Comparison of ENCODE assay signal across 26 cellular contexts in the genomic region with DNA sequence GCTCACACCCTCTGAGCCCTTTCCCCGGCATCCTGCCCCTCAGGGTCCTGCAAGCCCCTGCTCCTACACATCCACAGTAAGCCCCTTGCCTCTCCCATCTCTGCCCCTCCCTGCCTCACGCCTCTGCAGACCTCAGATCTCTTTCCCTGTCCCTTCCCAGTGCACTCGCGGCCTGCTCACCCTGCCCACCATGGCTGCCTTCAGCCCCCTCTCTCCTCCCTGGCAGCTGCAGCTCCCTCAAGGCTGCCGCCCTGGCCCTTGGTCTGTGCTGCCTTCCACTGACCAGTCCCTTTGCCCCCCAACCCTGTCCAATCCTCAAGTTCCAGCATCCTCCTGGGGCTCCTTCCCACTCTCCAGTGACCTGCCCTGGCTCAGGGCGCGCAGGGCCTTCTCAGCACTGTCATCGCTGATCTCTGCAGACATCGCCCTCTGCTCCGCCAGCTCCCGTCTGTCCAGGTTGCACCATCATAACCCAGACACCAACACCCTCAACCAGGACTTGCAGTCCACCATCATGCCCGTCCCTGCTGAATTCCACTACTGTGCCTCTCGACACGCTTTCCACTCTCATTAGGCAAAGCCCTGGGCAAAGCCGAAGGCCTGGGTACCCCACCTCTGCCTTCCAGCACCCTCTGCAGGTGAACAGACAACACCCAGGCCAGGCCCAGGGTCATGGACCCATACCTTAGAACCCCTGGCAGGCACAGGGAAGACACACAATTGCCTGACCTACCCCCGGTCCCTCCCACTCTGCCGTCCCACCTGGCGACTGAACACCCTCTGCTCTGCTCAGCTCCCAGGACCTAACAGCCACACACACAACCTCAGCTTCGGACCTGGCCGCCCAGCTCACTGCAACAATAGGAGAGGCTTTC.
DNase-seq lines count a peak whose midpoint lies in the region; ATAC-seq and TF ChIP-seq lines count a peak whose summit lies in the region.
"Had no signal": no experiment of that assay in that cellular context is flagged by ENCODE, and none has a peak within 500 bp of the region (broad histone marks: within the 10 kb centered on the region; RNA-seq: fewer than 3 reads in every experiment).

No MANE protein-coding gene starts in this region.

- peak overlapping the region; percentile 54 for H3K18ac ChIP-seq in neuronal stem cell (ENCODE audit: low read length)

- H2BK5ac ChIP-seq in neuronal stem cell (ENCODE audit: low read length), result no peak overlapping the region

- DNase-seq in natural killer cell treated with Interleukin-12 subunit alpha and Interleukin-12 subunit beta and Interleukin-15 and Interleukin-18, amount 100 ng/mL, for 72 hours (ENCODE audit: low spot score), result peak; percentile 45
- DNase-seq in natural killer cell (no peak), chondrocyte (ENCODE audit: low spot score) (peak; percentile 74), neuronal stem cell (ENCODE audit: low spot score) (no peak), aorta (no peak), COLO829 (ENCODE audit: low spot score) (no peak), NCI-H187 (lab: John Stamatoyannopoulos, UW) (no peak)
- DNase-seq in activated T-cell treated with anti-CD3 and anti-CD28 coated beads, Interleukin-2, amount 50 U/mL, for 24 hours, result no peak
- DNase-seq: 8988T; ACHN; BE2C; Calu3; CD8-positive, alpha-beta memory T cell; DMS153; NCI-H1048; NCI-H1417; NCI-H1694; NCI-H2081 treated with DMSO at 0.1 percent for 48 hours; NCI-H2171; NCI-H226; NCI-H510A; NCI-H69; SHP77 had no signal

- H3K4ac ChIP-seq in neuronal stem cell (ENCODE audit: low read length), result no peak overlapping the region

- peak overlapping the region; percentile 23 for H3K14ac ChIP-seq in neuronal stem cell (ENCODE audit: low read length)

- no peaks in the 10 kb centered on the region for H3K36me3 ChIP-seq in neuronal stem cell (replicated peaks in 1 of 2; ENCODE audit: control insufficient read depth in 2 of 2, insufficient read depth in 2 of 2, low read length in 2 of 2)
- H3K36me3 ChIP-seq in aorta (ENCODE audit: control insufficient read depth in 1 of 2, insufficient read depth in 2 of 2, low read length in 1 of 2), result no peaks in the 10 kb centered on the region
- H3K36me3 ChIP-seq: BE2C had no signal

- no peaks in the 10 kb centered on the region for H3K36me3 Mint-ChIP-seq in natural killer cell treated with Interleukin-12 subunit alpha and Interleukin-12 subunit beta and Interleukin-15 and Interleukin-18, amount 100 ng/mL, for 72 hours
- H3K36me3 Mint-ChIP-seq in natural killer cell (no peaks in the 10 kb centered on the region), chondrocyte (ENCODE audit: low read depth) (peaks cover 2% of the 10 kb centered on the region)
- no peaks in the 10 kb centered on the region for H3K36me3 Mint-ChIP-seq in activated T-cell treated with anti-CD3 and anti-CD28 coated beads, Interleukin-2, amount 50 U/mL, for 24 hours (ENCODE audit: low read depth)
- H3K36me3 Mint-ChIP-seq: CD14-positive monocyte; CD8-positive, alpha-beta memory T cell had no signal

- no CpG with 5 or more reads among the region's 20 CpGs for WGBS in neuronal stem cell (ENCODE audit: extremely low coverage in 2 of 2, insufficient read length in 2 of 2, insufficient replicate concordance in 1 of 2), 2 donors
- 89 to 91% methylated on average over 20 of the region's 20 CpGs for WGBS in aorta, 2 donors

- TF ChIP-seq CTCF in natural killer cell (IDR thresholded peaks at IDR 0.05) (no peak), chondrocyte (IDR thresholded peaks at IDR 0.05) (no peak)

- H3K4me1 ChIP-seq in neuronal stem cell (ENCODE audit: control insufficient read depth in 2 of 2, insufficient read depth in 1 of 2, low read depth in 1 of 2, low read length in 2 of 2), result no peaks in the 10 kb centered on the region
- no peaks in the 10 kb centered on the region for H3K4me1 ChIP-seq in aorta (ENCODE audit: control insufficient read depth in 1 of 2, insufficient read depth in 2 of 2, low read length in 2 of 2)
- H3K4me1 ChIP-seq: BE2C had no signal

- peak overlapping the region; percentile 6 for H3K23ac ChIP-seq in neuronal stem cell (ENCODE audit: low read depth, low read length, poor library complexity)

- H4K8ac ChIP-seq in neuronal stem cell (ENCODE audit: low read depth, low read length), result peak overlapping the region; percentile 30

- H3K27me3 Mint-ChIP-seq in natural killer cell treated with Interleukin-12 subunit alpha and Interleukin-12 subunit beta and Interleukin-15 and Interleukin-18, amount 100 ng/mL, for 72 hours, result peaks cover 6 to 8% of the 10 kb centered on the region in 2 donors
- peaks cover 0 to 4% of the 10 kb centered on the region in 2 donors for H3K27me3 Mint-ChIP-seq in natural killer cell (ENCODE audit: low read depth in 2 of 2)
- no peaks in the 10 kb centered on the region for H3K27me3 Mint-ChIP-seq in chondrocyte (ENCODE audit: low read depth)
- H3K27me3 Mint-ChIP-seq in activated T-cell treated with anti-CD3 and anti-CD28 coated beads, Interleukin-2, amount 50 U/mL, for 24 hours, result peaks cover 4% of the 10 kb centered on the region

- H3K4me3 ChIP-seq in neuronal stem cell (ENCODE audit: low read length in 2 of 2) (no peak overlapping the region), aorta (ENCODE audit: low read length in 2 of 2) (no peak overlapping the region)

- H3K9me3 ChIP-seq in neuronal stem cell (replicated peaks in 1 of 2; ENCODE audit: control insufficient read depth in 2 of 2, insufficient read depth in 1 of 2, low read depth in 1 of 2, low read length in 2 of 2) (peaks cover 0 to 6% of the 10 kb centered on the region in 2 donors), aorta (ENCODE audit: control insufficient read depth, low read length) (peaks cover 1% of the 10 kb centered on the region)

- no peak overlapping the region for H2BK120ac ChIP-seq in neuronal stem cell (ENCODE audit: low read depth, low read length)

- H2BK15ac ChIP-seq in neuronal stem cell (ENCODE audit: low read length), result peak overlapping the region; percentile 61

- H3K4me1 Mint-ChIP-seq in natural killer cell treated with Interleukin-12 subunit alpha and Interleukin-12 subunit beta and Interleukin-15 and Interleukin-18, amount 100 ng/mL, for 72 hours (ENCODE audit: low read depth in 2 of 2), result no peaks in the 10 kb centered on the region
- H3K4me1 Mint-ChIP-seq in natural killer cell, result no peaks in the 10 kb centered on the region
- no peaks in the 10 kb centered on the region for H3K4me1 Mint-ChIP-seq in chondrocyte (ENCODE audit: low read depth)
- H3K4me1 Mint-ChIP-seq in activated T-cell treated with anti-CD3 and anti-CD28 coated beads, Interleukin-2, amount 50 U/mL, for 24 hours (ENCODE audit: low read depth), result no peaks in the 10 kb centered on the region
- H3K4me1 Mint-ChIP-seq: CD14-positive monocyte; CD8-positive, alpha-beta memory T cell had no signal

- no peak overlapping the region for H3K4me3 Mint-ChIP-seq in natural killer cell treated with Interleukin-12 subunit alpha and Interleukin-12 subunit beta and Interleukin-15 and Interleukin-18, amount 100 ng/mL, for 72 hours
- H3K4me3 Mint-ChIP-seq in natural killer cell (no peak overlapping the region), chondrocyte (ENCODE audit: unreplicated experiment) (no peak overlapping the region)
- no peak overlapping the region for H3K4me3 Mint-ChIP-seq in activated T-cell treated with anti-CD3 and anti-CD28 coated beads, Interleukin-2, amount 50 U/mL, for 24 hours
- H3K4me3 Mint-ChIP-seq: CD14-positive monocyte; CD8-positive, alpha-beta memory T cell had no signal

- H3K9me3 Mint-ChIP-seq in natural killer cell treated with Interleukin-12 subunit alpha and Interleukin-12 subunit beta and Interleukin-15 and Interleukin-18, amount 100 ng/mL, for 72 hours, result peaks cover 6% of the 10 kb centered on the region
- peaks cover 3 to 5% of the 10 kb centered on the region in 2 donors for H3K9me3 Mint-ChIP-seq in natural killer cell
- H3K9me3 Mint-ChIP-seq in chondrocyte (ENCODE audit: low read depth), result peaks cover 34% of the 10 kb centered on the region
- H3K9me3 Mint-ChIP-seq in activated T-cell treated with anti-CD3 and anti-CD28 coated beads, Interleukin-2, amount 50 U/mL, for 24 hours, result peaks cover 11% of the 10 kb centered on the region

- H3K27ac ChIP-seq in neuronal stem cell (replicated peaks; ENCODE audit: low read length), result no peak overlapping the region
- H3K27ac ChIP-seq in aorta (ENCODE audit: low read depth in 1 of 2, low read length in 2 of 2), result no peak overlapping the region
- H3K27ac ChIP-seq: KMS-11, RWPE1 had no signal

- peak in 1 of 2 donors; percentile 33 for ATAC-seq in natural killer cell treated with Interleukin-12 subunit alpha and Interleukin-12 subunit beta and Interleukin-15 and Interleukin-18, amount 100 ng/mL, for 72 hours
- no peak for ATAC-seq in natural killer cell
- ATAC-seq in aorta (ENCODE audit: low FRiP score), result peak; percentile 20

- no peaks in the 10 kb centered on the region for H3K27me3 ChIP-seq in neuronal stem cell (ENCODE audit: control insufficient read depth in 3 of 3, insufficient read depth in 3 of 3, low read depth in 1 of 3, low read length in 3 of 3)
- H3K27me3 ChIP-seq in aorta (ENCODE audit: control insufficient read depth in 1 of 2, insufficient read depth in 2 of 2, low read length in 1 of 2), result no peaks in the 10 kb centered on the region
- H3K27me3 ChIP-seq: BE2C had no signal

- H4K91ac ChIP-seq in neuronal stem cell (ENCODE audit: low read depth, low read length, poor library complexity), result no peak overlapping the region

- H3K27ac Mint-ChIP-seq in natural killer cell treated with Interleukin-12 subunit alpha and Interleukin-12 subunit beta and Interleukin-15 and Interleukin-18, amount 100 ng/mL, for 72 hours, result no peak overlapping the region
- no peak overlapping the region for H3K27ac Mint-ChIP-seq in natural killer cell
- no peak overlapping the region for H3K27ac Mint-ChIP-seq in chondrocyte (ENCODE audit: unreplicated experiment)
- H3K27ac Mint-ChIP-seq in activated T-cell treated with anti-CD3 and anti-CD28 coated beads, Interleukin-2, amount 50 U/mL, for 24 hours, result no peak overlapping the region
- H3K27ac Mint-ChIP-seq: CD14-positive monocyte; CD8-positive, alpha-beta memory T cell had no signal

- no peak overlapping the region for H2AFZ ChIP-seq in neuronal stem cell (ENCODE audit: low read length)

- intact Hi-C loops in natural killer cell (cut with micrococcal nuclease), result no loop called here
- intact Hi-C loops in aorta (cut with DNase I), result no loop called here

- no peak overlapping the region for H3K4me2 ChIP-seq in neuronal stem cell (ENCODE audit: insufficient read depth, low read length, poor library complexity, severe bottlenecking)
- H3K4me2 ChIP-seq: KMS-11 had no signal

- H2AK5ac ChIP-seq in neuronal stem cell (ENCODE audit: low read depth, low read length), result no peak overlapping the region

- no peak overlapping the region for H2BK12ac ChIP-seq in neuronal stem cell (ENCODE audit: low read length)

- H3K79me1 ChIP-seq in neuronal stem cell (ENCODE audit: low read depth, low read length), result no peaks in the 10 kb centered on the region

- peak overlapping the region; percentile 81 for H3K9ac ChIP-seq in neuronal stem cell (ENCODE audit: low read depth, low read length, poor library complexity)
- H3K9ac ChIP-seq: KMS-11 had no signal

Comparison
In these comparisons a context has a peak if more than half of its experiments do, and no peak if none do; other contexts are left out.
1. DNase-seq: peak in natural killer cell treated with Interleukin-12 subunit alpha and Interleukin-12 subunit beta and Interleukin-15 and Interleukin-18, amount 100 ng/mL, for 72 hours (single experiment) and chondrocyte (single experiment); none in natural killer cell (single experiment), neuronal stem cell (single experiment), aorta (0 of 2), activated T-cell treated with anti-CD3 and anti-CD28 coated beads, Interleukin-2, amount 50 U/mL, for 24 hours (single experiment), COLO829 (single experiment) and NCI-H187 (0 of 2).